In the genomic region with DNA sequence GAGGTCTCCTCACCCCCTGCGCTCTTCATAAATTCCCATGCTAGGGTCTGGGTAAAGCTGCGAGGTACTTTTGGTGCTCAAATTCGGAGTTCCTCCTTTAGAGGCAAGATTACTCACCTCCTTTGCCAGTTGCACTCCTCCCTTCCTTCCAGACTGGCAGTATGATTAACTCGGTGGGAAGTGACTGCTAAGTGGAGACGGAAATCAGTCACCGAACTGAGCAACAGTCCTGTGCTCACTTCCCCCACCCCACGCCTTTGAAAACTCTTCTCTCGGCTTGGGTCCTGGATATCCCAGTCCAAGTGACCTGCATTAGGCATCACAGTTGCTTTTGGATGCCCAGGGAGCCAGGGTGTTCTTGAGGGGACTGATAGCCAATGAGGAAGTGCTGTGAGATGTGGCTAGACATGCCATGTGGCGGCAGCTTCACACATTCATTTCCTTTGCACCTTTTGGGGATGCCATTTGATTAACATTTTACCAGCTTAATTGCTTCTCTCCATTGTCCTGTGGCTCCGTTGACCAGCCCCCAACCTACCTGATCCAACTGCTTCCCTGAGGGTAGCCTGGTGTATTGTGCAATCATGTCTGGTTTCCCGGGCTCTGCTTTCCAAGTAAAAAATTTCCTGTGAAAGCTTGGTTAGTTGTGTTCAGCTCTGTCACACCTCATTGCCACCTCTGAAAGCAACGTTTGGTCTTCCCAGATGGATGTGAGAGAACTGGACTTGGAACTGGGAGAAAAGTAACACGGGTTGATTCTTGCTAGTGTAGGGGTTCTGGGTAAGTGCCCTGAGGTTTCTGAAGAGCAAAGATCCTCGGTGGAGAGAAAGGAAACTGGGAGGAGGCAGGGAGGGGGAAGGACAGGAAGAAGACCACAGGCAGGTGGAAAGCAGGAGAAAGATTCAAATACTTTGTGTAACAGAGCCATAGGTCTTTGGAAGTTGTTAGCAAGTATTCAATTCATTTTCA, we compare ENCODE assay signal across 8 cellular contexts. TPM values are rescaled to one million over a fixed set of nuclear protein-coding genes. Genes with fewer than 3 reads are reported as not detected.
DNase-seq lines count a peak whose midpoint lies in the region; ATAC-seq and TF ChIP-seq lines count a peak whose summit lies in the region.

No MANE protein-coding gene starts in this region.

- H3K9me3 ChIP-seq in ES-I3 (ENCODE audit: control insufficient read depth, insufficient read depth, low read length) = no peaks in the 10 kb centered on the region
- H3K9me3 ChIP-seq in ascending aorta = no peaks in the 10 kb centered on the region
- H3K9me3 ChIP-seq in hepatocyte (ENCODE audit: low read depth) = no peaks in the 10 kb centered on the region
- no peaks in the 10 kb centered on the region for H3K9me3 ChIP-seq in gastrocnemius medialis

- H3K36me3 ChIP-seq in ES-I3 (ENCODE audit: insufficient read depth, low read length) = peaks cover 27% of the 10 kb centered on the region
- peaks cover 23% of the 10 kb centered on the region in 2 donors for H3K36me3 ChIP-seq in ascending aorta
- no peaks in the 10 kb centered on the region for H3K36me3 ChIP-seq in hepatocyte (replicated peaks; ENCODE audit: insufficient read depth, low read depth)
- H3K36me3 ChIP-seq in gastrocnemius medialis = peaks cover 0 to 19% of the 10 kb centered on the region in 2 donors

- ATAC-seq in GM21786 (IDR thresholded peaks at IDR 0.05; ENCODE audit: unreplicated experiment) (peak; percentile 34), gastrocnemius medialis (peak; percentile 67 to 68)

- peaks cover 5% of the 10 kb centered on the region; the same call in 1 of the 2 replicates for H3K4me1 ChIP-seq in ES-I3 (ENCODE audit: insufficient read depth, low read length)
- peaks cover 0 to 12% of the 10 kb centered on the region in 2 donors for H3K4me1 ChIP-seq in ascending aorta
- H3K4me1 ChIP-seq in hepatocyte (ENCODE audit: insufficient read depth) = peaks cover 9% of the 10 kb centered on the region
- peaks cover 7 to 17% of the 10 kb centered on the region in 2 donors for H3K4me1 ChIP-seq in gastrocnemius medialis

- peak overlapping the region; percentile 90 to 91 for H3K4me3 ChIP-seq in ascending aorta
- H3K4me3 ChIP-seq in hepatocyte = peak overlapping the region; percentile 65
- H3K4me3 ChIP-seq in gastrocnemius medialis = peak overlapping the region; percentile 65 to 95 (median 69)

- H3K4me2 ChIP-seq in hepatocyte = peak overlapping the region; percentile 94

- peak overlapping the region; percentile 55 for H2AFZ ChIP-seq in hepatocyte

- H3K27me3 ChIP-seq in ascending aorta (no peaks in the 10 kb centered on the region), hepatocyte (no peaks in the 10 kb centered on the region), gastrocnemius medialis (no peaks in the 10 kb centered on the region)

- H3K79me2 ChIP-seq in hepatocyte = peaks cover 33% of the 10 kb centered on the region

- under 1% methylated on average over 14 of the region's 14 CpGs for WGBS in hepatocyte (ENCODE audit: low lambda C conversion rate, missing lambda C conversion rate)

- in situ Hi-C loops in gastrocnemius medialis (cut with MboI; ENCODE audit: low sequenced_read_pairs in 4 of 4) = loop anchor here (10.0 to 25.0 kb wide), 4 partner anchors 55 to 567 kb away; partner anchors contain the start of genes CCNB1IP1 (in 3 of the 4), PARP2 (in 3 of the 4), ANG (in 1 of the 4) and NDRG2 (in 1 of the 4)

- TF ChIP-seq CTCF in ascending aorta (IDR thresholded peaks at IDR 0.05) = no peak
- no peak for TF ChIP-seq CTCF in hepatocyte (IDR thresholded peaks at IDR 0.05; ENCODE audit: poor library complexity)
- TF ChIP-seq CTCF in gastrocnemius medialis (IDR thresholded peaks at IDR 0.05 in 4 of 5, conservative IDR thresholded peaks at IDR 0.05 in 1 of 5) = no peak

- DNase-seq in KG1 (lab: John Stamatoyannopoulos, UW) (peak; percentile 52), SW 1271 (lab: John Stamatoyannopoulos, UW) (peak; percentile 26 to 74), ascending aorta (ENCODE audit: low spot score in 2 of 2) (peak; percentile 33 to 85), hepatocyte (ENCODE audit: low spot score) (peak; percentile 46), gastrocnemius medialis (no peak), HuH-7.5 (ENCODE audit: low spot score) (no peak)

- H4K20me1 ChIP-seq in hepatocyte (ENCODE audit: insufficient read depth, poor library complexity, severe bottlenecking) = no peaks in the 10 kb centered on the region

- peak overlapping the region; percentile 81 for H3K9ac ChIP-seq in ES-I3 (ENCODE audit: low read depth, low read length)

- intact Hi-C loops in ascending aorta (cut with DNase I) = loop anchor here (1.0 to 2.0 kb wide), 3 partner anchors 9 to 127 kb away; partner anchors contain the start of genes APEX1, OSGEP, PARP2 and PIP4P1
- intact Hi-C loops in gastrocnemius medialis (cut with DNase I; ENCODE audit: low total_unique reads) = loop anchor here (2.0 kb wide), 1 partner anchor 57 kb away; the partner anchor contains the start of gene TEP1

- no peak for TF ChIP-seq POLR2A in gastrocnemius medialis (IDR thresholded peaks at IDR 0.05)

- H3K27ac ChIP-seq in ascending aorta (peak overlapping the region; percentile 94 to 96), hepatocyte (peak overlapping the region; percentile 89), gastrocnemius medialis (peak overlapping the region; percentile 74 to 80 (median 76))

- no peaks in the 10 kb centered on the region for H3K9me2 ChIP-seq in hepatocyte (replicated peaks; ENCODE audit: insufficient read depth)

RNA-seq across cellular contexts. Expression of gene PNP, which starts 1.0 kb away (rescaled TPM):
- 62.7 TPM for total RNA-seq in ascending aorta
- 69.2 and 81.2 TPM in 2 replicates for total RNA-seq in hepatocyte
- polyA plus RNA-seq in hepatocyte = 51.0 and 60.4 TPM in 2 replicates
- total RNA-seq in gastrocnemius medialis = 1 to 10 TPM; 1.6 to 7.5 (median 3.0) TPM

RNA-seq across cellular contexts. Expression of gene PIP4P1, which starts 8.9 kb away (rescaled TPM):
- total RNA-seq in ascending aorta = 30.7 TPM
- total RNA-seq in hepatocyte = 40.1 and 48.2 TPM in 2 replicates
- polyA plus RNA-seq in hepatocyte = 85.0 and 85.9 TPM in 2 replicates
- 10 to 100 TPM; 18.8 to 38.5 (median 21.7) TPM for total RNA-seq in gastrocnemius medialis

RNA-seq across cellular contexts. Expression of gene APEX1, which starts 15.1 kb away (rescaled TPM):
- 21.5 TPM for total RNA-seq in ascending aorta
- total RNA-seq in hepatocyte = 56.5 and 84.2 TPM in 2 replicates
- polyA plus RNA-seq in hepatocyte = 147 and 148 TPM in 2 replicates
- 100 to 1,000 TPM in 2 of 4 donors, 10 to 100 TPM in 2; 65.6 to 132 (median 94.2) TPM for total RNA-seq in gastrocnemius medialis

RNA-seq across cellular contexts. Expression of gene OSGEP, which starts 15.6 kb away (rescaled TPM):
- total RNA-seq in ascending aorta (26.7 TPM), hepatocyte (51.6 and 60.1 TPM in 2 replicates), gastrocnemius medialis (10 to 100 TPM; 15.8 to 21.7 (median 20.5) TPM)
- 36.2 and 41.3 TPM in 2 replicates for polyA plus RNA-seq in hepatocyte

RNA-seq across cellular contexts. Expression of gene KLHL33, which starts 34.2 kb away (rescaled TPM):
- not detected for total RNA-seq in ascending aorta
- not detected in 2 replicates for total RNA-seq in hepatocyte
- 0.05 and 0.19 TPM in 2 replicates for polyA plus RNA-seq in hepatocyte
- total RNA-seq in gastrocnemius medialis = 1 to 10 TPM; 1.9 to 4.7 (median 3.5) TPM

Comparison
In these comparisons a context has a peak if more than half of its experiments do, and no peak if none do; other contexts are left out.
1. DNase-seq: peak in KG1 (single experiment), SW 1271 (2 of 2), ascending aorta (2 of 2) and hepatocyte (single experiment); none in gastrocnemius medialis (0 of 2) and HuH-7.5 (single experiment).
2. Peak in every context shown above with its lines, with median percentiles within 50 percentile points of each other: H3K27ac ChIP-seq and H3K4me3 ChIP-seq.